11 cellular contexts compared by ENCODE assay signal in genomic region chr3:37241880-37242279, GRCh38. TPM values are rescaled to one million over a fixed set of nuclear protein-coding genes. Genes with fewer than 3 reads are reported as not detected.
DNase-seq lines count a peak whose midpoint lies in the region; ATAC-seq and TF ChIP-seq lines count a peak whose summit lies in the region.
"Had no signal": no experiment of that assay in that cellular context is flagged by ENCODE, and none has a peak within 500 bp of the region (broad histone marks: within the 10 kb centered on the region; RNA-seq: fewer than 3 reads in every experiment).

No MANE protein-coding gene starts in this region.

- POLR2A ChIA-PET in CD8-positive, alpha-beta T cell (lab: Charles Lee): no interaction called here
- POLR2A ChIA-PET in naive thymus-derived CD8-positive, alpha-beta T cell (lab: Charles Lee): interaction anchor here (1.6 kb wide), 1 partner anchor 249 kb away, joined by 4 read pairs; the partner anchor contains the start of genes EPM2AIP1 and MLH1

- peaks cover 13% of the 10 kb centered on the region for H3K36me3 Mint-ChIP-seq in CD8-positive, alpha-beta T cell
- H3K36me3 Mint-ChIP-seq in activated naive CD4-positive, alpha-beta T cell treated with anti-CD3 and anti-CD28 coated beads, Interleukin-2, amount 50 U/mL, for 72 hours: peaks cover 15 to 16% of the 10 kb centered on the region in 2 donors
- no peaks in the 10 kb centered on the region for H3K36me3 Mint-ChIP-seq in naive thymus-derived CD8-positive, alpha-beta T cell

- no peak for TF ChIP-seq CTCF in CD8-positive, alpha-beta T cell (IDR thresholded peaks at IDR 0.05)

- peak overlapping the region; percentile 98 for H3K27ac Mint-ChIP-seq in CD8-positive, alpha-beta T cell
- peak overlapping the region; percentile 96 to 99 for H3K27ac Mint-ChIP-seq in activated naive CD4-positive, alpha-beta T cell treated with anti-CD3 and anti-CD28 coated beads, Interleukin-2, amount 50 U/mL, for 72 hours
- peak overlapping the region in 9 of 10 donors; percentile 98 to 99 (median 99) for H3K27ac Mint-ChIP-seq in naive thymus-derived CD8-positive, alpha-beta T cell

- H3K27me3 ChIP-seq in CD8-positive, alpha-beta T cell (ENCODE audit: insufficient read depth, low read length): no peaks in the 10 kb centered on the region

- H3K4me3 ChIP-seq in CD8-positive, alpha-beta T cell (ENCODE audit: low read depth, low read length): no peak overlapping the region

- no peaks in the 10 kb centered on the region for H3K27me3 Mint-ChIP-seq in CD8-positive, alpha-beta T cell (ENCODE audit: low read depth)
- H3K27me3 Mint-ChIP-seq in naive thymus-derived CD8-positive, alpha-beta T cell: no peaks in the 10 kb centered on the region
- H3K27me3 Mint-ChIP-seq: dendritic cell treated with granulocyte-macrophage colony-stimulating factor and Interleukin-4, amounts not matched to agents 40 ng/mL and 50 ng/mL, for 4 days had no signal

- no peak overlapping the region for H3K27ac ChIP-seq in CD8-positive, alpha-beta T cell (ENCODE audit: low read depth, low read length)

- no peaks in the 10 kb centered on the region for H3K36me3 ChIP-seq in CD8-positive, alpha-beta T cell (ENCODE audit: insufficient read depth, low read length)

- peaks cover 26% of the 10 kb centered on the region for H3K4me1 ChIP-seq in CD8-positive, alpha-beta T cell (ENCODE audit: insufficient read depth, low read length)

- H3K9me3 ChIP-seq in CD8-positive, alpha-beta T cell (ENCODE audit: low read length): no peaks in the 10 kb centered on the region

- DNase-seq in CD8-positive, alpha-beta T cell: no peak
- DNase-seq in HUDEP-2 (lab: John Stamatoyannopoulos, UW; ENCODE audit: unreplicated experiment in 76 of 76): peak in 56 of 76 experiments; percentile 9 to 65 (median 38)
- DNase-seq in activated naive CD4-positive, alpha-beta T cell treated with anti-CD3 and anti-CD28 coated beads, Interleukin-2, amount 50 U/mL, for 72 hours (ENCODE audit: low spot score in 2 of 2): no peak
- DNase-seq in naive thymus-derived CD8-positive, alpha-beta T cell: no peak
- DNase-seq in activated CD8-positive, alpha-beta memory T cell treated with anti-CD3 and anti-CD28 coated beads for 24 hours: no peak
- DNase-seq: posterior cingulate gyrus, RPMI8226 had no signal

- CTCF ChIA-PET in CD8-positive, alpha-beta T cell (lab: Charles Lee): interaction anchor here (0.8 kb wide), 1 partner anchor 27 kb away, joined by 3 read pairs; no protein-coding TSS in a partner anchor

- no peak for ATAC-seq in CD8-positive, alpha-beta T cell
- ATAC-seq in activated naive CD4-positive, alpha-beta T cell treated with anti-CD3 and anti-CD28 coated beads, Interleukin-2, amount 50 U/mL, for 72 hours: no peak
- ATAC-seq in naive thymus-derived CD8-positive, alpha-beta T cell: no peak
- ATAC-seq in HG02884 (IDR thresholded peaks at IDR 0.05; ENCODE audit: unreplicated experiment) (no peak), HG03521 (IDR thresholded peaks at IDR 0.05; ENCODE audit: unreplicated experiment) (no peak), GM19328 (IDR thresholded peaks at IDR 0.05; ENCODE audit: unreplicated experiment) (no peak)

- intact Hi-C loops in CD8-positive, alpha-beta T cell (cut with DNase I, micrococcal nuclease): no loop called here

- H3K4me3 Mint-ChIP-seq in CD8-positive, alpha-beta T cell: peak overlapping the region; percentile 97
- H3K4me3 Mint-ChIP-seq in naive thymus-derived CD8-positive, alpha-beta T cell: peak overlapping the region; percentile 93 to 99 (median 97)

- H3K9me3 Mint-ChIP-seq in CD8-positive, alpha-beta T cell: no peaks in the 10 kb centered on the region
- H3K9me3 Mint-ChIP-seq in activated naive CD4-positive, alpha-beta T cell treated with anti-CD3 and anti-CD28 coated beads, Interleukin-2, amount 50 U/mL, for 72 hours: no peaks in the 10 kb centered on the region
- H3K9me3 Mint-ChIP-seq in naive thymus-derived CD8-positive, alpha-beta T cell: no peaks in the 10 kb centered on the region
- H3K9me3 Mint-ChIP-seq: dendritic cell treated with granulocyte-macrophage colony-stimulating factor and Interleukin-4, amounts not matched to agents 40 ng/mL and 50 ng/mL, for 4 days had no signal

- peaks cover 34% of the 10 kb centered on the region for H3K4me1 Mint-ChIP-seq in CD8-positive, alpha-beta T cell (ENCODE audit: low read depth)
- peaks cover 11 to 42% (median 39%) of the 10 kb centered on the region in 4 donors for H3K4me1 Mint-ChIP-seq in naive thymus-derived CD8-positive, alpha-beta T cell

RNA-seq across cellular contexts. Expression of gene GOLGA4, which starts 1.2 kb away (rescaled TPM):
- 10 to 100 TPM; 54.4 to 56.5 TPM for total RNA-seq in CD8-positive, alpha-beta T cell
- 10 to 100 TPM; 37.1 to 45.0 TPM for total RNA-seq in activated naive CD4-positive, alpha-beta T cell treated with anti-CD3 and anti-CD28 coated beads, Interleukin-2, amount 50 U/mL, for 72 hours
- total RNA-seq in naive thymus-derived CD8-positive, alpha-beta T cell: 10 to 100 TPM; 55.1 to 55.9 TPM
- 10 to 100 TPM in 2 of 3 donors, 1 to 10 TPM in 1; 7.3 to 16.2 (median 10.3) TPM for polyA plus RNA-seq in naive thymus-derived CD8-positive, alpha-beta T cell

Comparison
In these comparisons a context has a peak if more than half of its experiments do, and no peak if none do; other contexts are left out.
1. DNase-seq: peak in HUDEP-2 (56 of 76); none in CD8-positive, alpha-beta T cell (0 of 7), activated naive CD4-positive, alpha-beta T cell treated with anti-CD3 and anti-CD28 coated beads, Interleukin-2, amount 50 U/mL, for 72 hours (0 of 2), naive thymus-derived CD8-positive, alpha-beta T cell (0 of 10) and activated CD8-positive, alpha-beta memory T cell treated with anti-CD3 and anti-CD28 coated beads for 24 hours (single experiment).
2. Peak in every context shown above with its lines, with median percentiles within 50 percentile points of each other: H3K27ac Mint-ChIP-seq.